1 cellular context compared by ENCODE assay signal in genomic region chr7:151891182-151891581, GRCh38.
TF ChIP-seq lines count a peak whose summit lies in the region.

No MANE protein-coding gene starts in this region.

TF ChIP-seq in GM23338, 12 proteins besides CTCF, POLR2A, EP300 and RAD21 (continued from another document):
- no peak for TF ChIP-seq ZNF462 (CRISPR knock-in tag; IDR thresholded peaks at IDR 0.05)
- TF ChIP-seq POLR2AphosphoS5 (IDR thresholded peaks at IDR 0.05; ENCODE audit: low read depth), result no peak
- TF ChIP-seq EZH2phosphoT487 (IDR thresholded peaks at IDR 0.05; ENCODE audit: unreplicated experiment), result no peak
